In genomic region chr16:29961479-29962343, GRCh38 we compare ENCODE assay signal across 8 cellular contexts. TPM values are rescaled to one million over a fixed set of nuclear protein-coding genes. Genes with fewer than 3 reads are reported as not detected.
DNase-seq lines count a peak whose midpoint lies in the region; ATAC-seq and TF ChIP-seq lines count a peak whose summit lies in the region.

TSS of gene TMEM219 (plus strand) at chr16:29962079. CDS start at chr16:29963144, 1,065 bp downstream.

- peak; percentile 86 for ATAC-seq in GM21825 (IDR thresholded peaks at IDR 0.05; ENCODE audit: unreplicated experiment)
- ATAC-seq in stimulated activated naive CD8-positive, alpha-beta T cell treated with anti-CD3 and anti-CD28 coated beads, Interleukin-15, amount 100 ng/mL, for 72 hours: peak; percentile 97

- TF ChIP-seq POLR2A in Raji (IDR thresholded peaks at IDR 0.05; ENCODE audit: insufficient read depth, low read depth, low read length): peak; percentile 86

- peaks cover 18% of the 10 kb centered on the region for H3K4me1 Mint-ChIP-seq in nephron progenitor cell
- peaks cover 20% of the 10 kb centered on the region for H3K4me1 Mint-ChIP-seq in stimulated activated naive CD8-positive, alpha-beta T cell treated with anti-CD3 and anti-CD28 coated beads, Interleukin-15, amount 100 ng/mL, for 72 hours

- peak within 1 kb of the TSS; percentile 53 for H3K27ac Mint-ChIP-seq in nephron progenitor cell
- H3K27ac Mint-ChIP-seq in stimulated activated naive CD8-positive, alpha-beta T cell treated with anti-CD3 and anti-CD28 coated beads, Interleukin-15, amount 100 ng/mL, for 72 hours: peak within 1 kb of the TSS; percentile 82 to 90

- peaks cover 17% of the 10 kb centered on the region for H3K36me3 Mint-ChIP-seq in nephron progenitor cell (ENCODE audit: low read depth)

- TF ChIP-seq CTCF in fibroblast of the aortic adventitia (IDR thresholded peaks at IDR 0.05; ENCODE audit: insufficient read depth, low read length) (peak; percentile 56), nephron progenitor cell (IDR thresholded peaks at IDR 0.05) (peak; percentile 18)

- H3K4me3 ChIP-seq in fibroblast of the aortic adventitia (ENCODE audit: low read depth, low read length): peak within 1 kb of the TSS; percentile 81

- H3K4me3 Mint-ChIP-seq in nephron progenitor cell: peak within 1 kb of the TSS; percentile 90
- H3K4me3 Mint-ChIP-seq in stimulated activated naive CD8-positive, alpha-beta T cell treated with anti-CD3 and anti-CD28 coated beads, Interleukin-15, amount 100 ng/mL, for 72 hours: peak within 1 kb of the TSS; percentile 87 to 90

- DNase-seq in DMS79 treated with DMSO at 0.1 percent for 48 hours (lab: John Stamatoyannopoulos, UW): peak; percentile 79
- DNase-seq in LHCN-M2 (ENCODE audit: low read depth): peak; percentile 85
- DNase-seq in activated T-helper 9 cell treated with anti-CD3 and anti-CD28 coated beads, Interleukin-2, amount 50 U/mL, for 16 hours (ENCODE audit: low read depth): peak; percentile 91
- peak; percentile 80 for DNase-seq in fibroblast of the aortic adventitia (ENCODE audit: low read depth)
- DNase-seq in nephron progenitor cell: peak; percentile 93
- peak; percentile 93 to 97 for DNase-seq in stimulated activated naive CD8-positive, alpha-beta T cell treated with anti-CD3 and anti-CD28 coated beads, Interleukin-15, amount 100 ng/mL, for 72 hours

- H3K9me3 Mint-ChIP-seq in nephron progenitor cell: no peaks in the 10 kb centered on the region
- H3K9me3 Mint-ChIP-seq in stimulated activated naive CD8-positive, alpha-beta T cell treated with anti-CD3 and anti-CD28 coated beads, Interleukin-15, amount 100 ng/mL, for 72 hours: no peaks in the 10 kb centered on the region

- H3K27me3 Mint-ChIP-seq in nephron progenitor cell (ENCODE audit: low read depth, poor library complexity): no peaks in the 10 kb centered on the region
- H3K27me3 Mint-ChIP-seq in stimulated activated naive CD8-positive, alpha-beta T cell treated with anti-CD3 and anti-CD28 coated beads, Interleukin-15, amount 100 ng/mL, for 72 hours: no peaks in the 10 kb centered on the region

RNA-seq across cellular contexts. Expression of gene TMEM219, which starts in this region (rescaled TPM):
- total RNA-seq in LHCN-M2 (2014; rRNA removed) (79.7 and 91.0 TPM in 2 replicates), fibroblast of the aortic adventitia (ENCODE audit: low replicate concordance) (57.3 and 68.0 TPM in 2 replicates)
- 159 TPM for polyA plus RNA-seq in LHCN-M2 (2012)

Comparison
In these comparisons a context has a peak if more than half of its experiments do, and no peak if none do; other contexts are left out.
1. Peak in every context shown above with its lines: DNase-seq, ATAC-seq and H3K4me3 ChIP-seq.